Comparison of ENCODE assay signal across 21 cellular contexts in the genomic region with DNA sequence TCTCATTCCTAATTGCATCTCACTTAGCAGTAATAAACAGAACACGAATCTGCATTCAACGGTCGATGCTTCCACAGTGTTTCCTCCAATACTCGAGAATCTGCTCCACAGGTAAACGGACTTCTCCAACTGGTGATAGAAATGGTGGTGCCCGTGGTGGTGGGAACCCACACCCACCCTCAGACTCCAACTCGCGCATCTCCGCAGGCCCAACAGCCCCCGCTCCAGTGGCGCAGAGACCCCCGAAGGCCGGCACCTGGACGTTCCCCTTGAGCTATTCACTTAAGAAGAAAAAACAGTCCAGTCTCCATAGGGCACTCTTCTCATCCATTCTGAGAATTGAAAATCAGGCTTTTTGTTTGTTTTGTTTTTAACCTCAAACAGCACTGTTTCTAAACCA. TPM values are rescaled to one million over a fixed set of nuclear protein-coding genes. Genes with fewer than 3 reads are reported as not detected.
A peak's percentile ranks its signal among the peaks of the same experiment; 100 is the strongest.
DNase-seq lines count a peak whose midpoint lies in the region; ATAC-seq, FAIRE-seq and TF ChIP-seq lines count a peak whose summit lies in the region.
"Had no signal": no experiment of that assay in that cellular context is flagged by ENCODE, and none has a peak within 500 bp of the region (broad histone marks: within the 10 kb centered on the region; RNA-seq: fewer than 3 reads in every experiment).

No MANE protein-coding gene starts in this region.

- H3F3A ChIP-seq in Loucy (ENCODE audit: low read depth) = peaks cover 6% of the 10 kb centered on the region

- H3K27me3 Mint-ChIP-seq in activated T-cell treated with anti-CD3 and anti-CD28 coated beads, Interleukin-2, amount 50 U/mL, for 72 hours (ENCODE audit: low read depth) = no peaks in the 10 kb centered on the region
- H3K27me3 Mint-ChIP-seq in glutamatergic neuron (ENCODE audit: unreplicated experiment) = peaks cover 5% of the 10 kb centered on the region

- H3K27me3 ChIP-seq in Loucy (ENCODE audit: insufficient read depth, low read length, poor library complexity, severe bottlenecking) (no peaks in the 10 kb centered on the region), sigmoid colon (no peaks in the 10 kb centered on the region), small intestine (ENCODE audit: control insufficient read depth in 2 of 2, insufficient read depth in 2 of 2, low read length in 2 of 2) (no peaks in the 10 kb centered on the region)
- H3K27me3 ChIP-seq: ascending aorta, heart left ventricle had no signal

- H3K36me3 Mint-ChIP-seq in activated T-cell treated with anti-CD3 and anti-CD28 coated beads, Interleukin-2, amount 50 U/mL, for 72 hours (ENCODE audit: insufficient read depth in 2 of 2) = no peaks in the 10 kb centered on the region
- no peaks in the 10 kb centered on the region for H3K36me3 Mint-ChIP-seq in glutamatergic neuron (ENCODE audit: unreplicated experiment)
- H3K36me3 Mint-ChIP-seq: type B pancreatic cell had no signal

- FAIRE-seq in small intestine (lab: Jason Lieb, UNC) = no peak

- H3K36me3 ChIP-seq in Loucy (ENCODE audit: insufficient read depth, low read length) = no peaks in the 10 kb centered on the region
- no peaks in the 10 kb centered on the region for H3K36me3 ChIP-seq in sigmoid colon
- H3K36me3 ChIP-seq in small intestine (ENCODE audit: control insufficient read depth in 2 of 2, insufficient read depth in 2 of 2, low read length in 2 of 2) = no peaks in the 10 kb centered on the region
- H3K36me3 ChIP-seq: ascending aorta, heart left ventricle had no signal

- no peak overlapping the region for H2AFZ ChIP-seq in Loucy (ENCODE audit: low read length)
- H2AFZ ChIP-seq: GM23338 had no signal

- H3K79me2 ChIP-seq in Loucy (ENCODE audit: insufficient read depth, low read length) = no peaks in the 10 kb centered on the region

- no peak for ATAC-seq in activated T-cell treated with anti-CD3 and anti-CD28 coated beads, Interleukin-2, amount 50 U/mL, for 72 hours (replicated peaks in 1 of 2)
- ATAC-seq: heart left ventricle had no signal

- no peaks in the 10 kb centered on the region for H3K9me2 ChIP-seq in Loucy (replicated peaks; ENCODE audit: low read depth, low read length)

- no peak overlapping the region for H3K4me2 ChIP-seq in Loucy (ENCODE audit: low read depth, low read length, poor library complexity, severe bottlenecking)
- H3K4me2 ChIP-seq: GM23338 had no signal

- intact Hi-C loops in sigmoid colon (cut with DNase I) = no loop called here

- H3K27ac ChIP-seq in sigmoid colon (no peak overlapping the region), caudate nucleus (ENCODE audit: low read depth, low read length) (no peak overlapping the region), small intestine (ENCODE audit: low read depth in 1 of 2, low read length in 1 of 2) (no peak overlapping the region)
- H3K27ac ChIP-seq: ascending aorta, heart left ventricle had no signal

- peak overlapping the region; percentile 40 for H3K27ac Mint-ChIP-seq in activated T-cell treated with anti-CD3 and anti-CD28 coated beads, Interleukin-2, amount 50 U/mL, for 72 hours
- H3K27ac Mint-ChIP-seq in glutamatergic neuron (ENCODE audit: unreplicated experiment) = no peak overlapping the region
- H3K27ac Mint-ChIP-seq: type B pancreatic cell had no signal

- H3K9me3 Mint-ChIP-seq in activated T-cell treated with anti-CD3 and anti-CD28 coated beads, Interleukin-2, amount 50 U/mL, for 72 hours = no peaks in the 10 kb centered on the region
- H3K9me3 Mint-ChIP-seq in glutamatergic neuron (ENCODE audit: unreplicated experiment) = peaks cover 10% of the 10 kb centered on the region
- H3K9me3 Mint-ChIP-seq: activated T-helper 2 cell treated with anti-CD3 and anti-CD28 coated beads, Interferon-gamma antibody, Interleukin-2, Interleukin-4, amounts not matched to agents 10 μg/mL and 5 μg/mL and 100 μg/mL, durations not matched to agents 14 hours and 24 hours and 36 hours; GM23338; type B pancreatic cell had no signal

- peak overlapping the region in 1 of 2 donors; percentile 7 for H3K4me3 Mint-ChIP-seq in activated T-cell treated with anti-CD3 and anti-CD28 coated beads, Interleukin-2, amount 50 U/mL, for 72 hours
- H3K4me3 Mint-ChIP-seq in glutamatergic neuron (ENCODE audit: unreplicated experiment) = peak overlapping the region; percentile 1
- H3K4me3 Mint-ChIP-seq: GM23338, type B pancreatic cell had no signal

- peaks cover 90% of the 10 kb centered on the region for H3K4me1 ChIP-seq in Loucy (ENCODE audit: insufficient read depth, low read length, poor library complexity, severe bottlenecking)
- H3K4me1 ChIP-seq in sigmoid colon = no peaks in the 10 kb centered on the region
- peaks cover 0 to 5% of the 10 kb centered on the region in 2 donors for H3K4me1 ChIP-seq in small intestine (ENCODE audit: control insufficient read depth in 2 of 2, insufficient read depth in 1 of 2, low read depth in 1 of 2, low read length in 1 of 2)
- H3K4me1 ChIP-seq: ascending aorta had no signal

- no peaks in the 10 kb centered on the region for H3K9me3 ChIP-seq in Loucy (ENCODE audit: insufficient read depth, low read depth, low read length)
- no peaks in the 10 kb centered on the region for H3K9me3 ChIP-seq in sigmoid colon
- H3K9me3 ChIP-seq in small intestine (ENCODE audit: control insufficient read depth, low read depth) = no peaks in the 10 kb centered on the region
- H3K9me3 ChIP-seq: ascending aorta, heart left ventricle had no signal

- peak overlapping the region; percentile 54 for H3K9ac ChIP-seq in Loucy (ENCODE audit: low read depth, low read length, poor library complexity, severe bottlenecking)

- peaks cover 35% of the 10 kb centered on the region for H3K4me1 Mint-ChIP-seq in activated T-cell treated with anti-CD3 and anti-CD28 coated beads, Interleukin-2, amount 50 U/mL, for 72 hours (ENCODE audit: low read depth)
- peaks cover 25% of the 10 kb centered on the region for H3K4me1 Mint-ChIP-seq in glutamatergic neuron (ENCODE audit: low read depth, unreplicated experiment)

- no peak overlapping the region for H3K4me3 ChIP-seq in Loucy (ENCODE audit: low read length, poor library complexity, severe bottlenecking)
- no peak overlapping the region for H3K4me3 ChIP-seq in sigmoid colon
- no peak overlapping the region for H3K4me3 ChIP-seq in small intestine (ENCODE audit: low read depth in 1 of 2, low read length in 2 of 2)
- H3K4me3 ChIP-seq: ascending aorta, GM23338, heart left ventricle had no signal

- WGBS in sigmoid colon, 2 donors = 95 to 96% methylated on average over 14 of the region's 14 CpGs
- WGBS in small intestine, 3 donors = 93 to 95% (median 94%) methylated on average over 14 of the region's 14 CpGs

- no peak for TF ChIP-seq EP300 in sigmoid colon (IDR thresholded peaks at IDR 0.05)

- no peak for DNase-seq in activated T-cell treated with anti-CD3 and anti-CD28 coated beads, Interleukin-2, amount 50 U/mL, for 72 hours
- no peak for DNase-seq in activated T-cell treated with anti-CD3 and anti-CD28 coated beads, Interleukin-2, amount 50 U/mL, for 1 hour
- DNase-seq in glutamatergic neuron (no peak), sigmoid colon (peak; percentile 44), caudate nucleus (lab: John Stamatoyannopoulos, UW) (no peak), NCI-H1092 (lab: John Stamatoyannopoulos, UW) (no peak), small intestine (no peak)
- DNase-seq: COR-L47; NCI-H1417 treated with DMSO at 0.1 percent for 48 hours; NCI-H748 treated with DMSO at 0.1 percent for 48 hours; stimulated activated naive CD4-positive, alpha-beta T cell had no signal

- TF ChIP-seq CTCF in Loucy (conservative IDR thresholded peaks at IDR 0.05; ENCODE audit: low read length) (no peak), glutamatergic neuron (IDR thresholded peaks at IDR 0.05; ENCODE audit: partially characterized antibody, unreplicated experiment) (no peak), sigmoid colon (IDR thresholded peaks at IDR 0.05) (no peak)

- no peaks in the 10 kb centered on the region for H4K20me1 ChIP-seq in Loucy (ENCODE audit: insufficient read depth, low read length, poor library complexity, severe bottlenecking)

- no peak for TF ChIP-seq POLR2A in sigmoid colon (IDR thresholded peaks at IDR 0.05)

RNA-seq across cellular contexts. Expression of a gene that starts 13.8 kb away (rescaled TPM):
- 10 to 100 TPM; 39.2 to 48.9 TPM for total RNA-seq in activated T-cell treated with anti-CD3 and anti-CD28 coated beads, Interleukin-2, amount 50 U/mL, for 72 hours
- total RNA-seq in glutamatergic neuron (ENCODE audit: unreplicated experiment) (15.2 TPM), sigmoid colon (10 to 100 TPM; 15.0 to 22.4 (median 17.8) TPM)
- polyA plus RNA-seq in sigmoid colon (10 to 100 TPM in 1 of 3 donors, 1 to 10 TPM in 2; 4.2 to 16.9 (median 5.4) TPM), small intestine (1 to 10 TPM; 2.0 to 7.2 (median 6.5) TPM)

RNA-seq across cellular contexts. Expression of a gene that starts 32.9 kb away (rescaled TPM):
- 1 to 10 TPM in 1 of 2 donors, under 1 TPM in 1; 0.36 to 1.1 TPM for total RNA-seq in activated T-cell treated with anti-CD3 and anti-CD28 coated beads, Interleukin-2, amount 50 U/mL, for 72 hours
- total RNA-seq in glutamatergic neuron (ENCODE audit: unreplicated experiment) (not detected), sigmoid colon (not detected)
- polyA plus RNA-seq in sigmoid colon (under 1 TPM in 1 of 3 donors, not detected in 2; 0.04 TPM), small intestine (not detected)
- total RNA-seq: activated T-helper 2 cell treated with anti-CD3 and anti-CD28 coated beads, Interferon-gamma antibody, Interleukin-2, Interleukin-4, amounts not matched to agents 10 μg/mL and 5 μg/mL and 100 μg/mL, durations not matched to agents 14 hours and 24 hours and 36 hours; ascending aorta; chondrocyte; Daoy; GM23338; heart left ventricle; lung microvascular endothelial cell had no signal
- polyA plus RNA-seq: GM23338, heart left ventricle, neural cell had no signal
